7 cellular contexts compared by ENCODE assay signal in genomic region chr5:177724858-177725257, GRCh38. TPM values are rescaled to one million over a fixed set of nuclear protein-coding genes. Genes with fewer than 3 reads are reported as not detected.
"Had no signal": no experiment of that assay in that cellular context is flagged by ENCODE, and none has a peak within 500 bp of the region (broad histone marks: within the 10 kb centered on the region; RNA-seq: fewer than 3 reads in every experiment).

No MANE protein-coding gene starts in this region.

RNA-seq across cellular contexts. Expression of gene FAM153A, which starts 57.8 kb away (rescaled TPM):
- total RNA-seq: NCI-H460, PC-3, PC-9, RPMI7951, SJSA1, SK-MEL-5 had no signal
- polyA plus RNA-seq: SK-N-SH had no signal
